ENCODE assay signal across 10 cellular contexts in genomic region chr7:117827861-117828260, GRCh38. TPM values are rescaled to one million over a fixed set of nuclear protein-coding genes. Genes with fewer than 3 reads are reported as not detected.
DNase-seq lines count a peak whose midpoint lies in the region; ATAC-seq and TF ChIP-seq lines count a peak whose summit lies in the region.
"Had no signal": no experiment of that assay in that cellular context is flagged by ENCODE, and none has a peak within 500 bp of the region (broad histone marks: within the 10 kb centered on the region; RNA-seq: fewer than 3 reads in every experiment).

No MANE protein-coding gene starts in this region.

- H3K27ac ChIP-seq in vagina = peak overlapping the region; percentile 20
- H3K27ac ChIP-seq: lower lobe of right lung had no signal

- no peaks in the 10 kb centered on the region for H3K36me3 Mint-ChIP-seq in natural killer cell treated with Interleukin-12 subunit alpha and Interleukin-12 subunit beta and Interleukin-15 and Interleukin-18, amount 100 ng/mL, for 72 hours
- H3K36me3 Mint-ChIP-seq: activated CD8-positive, alpha-beta memory T cell treated with anti-CD3 and anti-CD28 coated beads, Interleukin-2, amount 10 ng/mL, durations not matched to agents 7 days and 5 days had no signal

- intact Hi-C loops in vagina (cut with DNase I) = no loop called here

- peaks cover 35% of the 10 kb centered on the region for H3K4me1 ChIP-seq in vagina

- H3K9me3 ChIP-seq in vagina = no peaks in the 10 kb centered on the region
- H3K9me3 ChIP-seq: lower lobe of right lung had no signal

- no peak for TF ChIP-seq CTCF in vagina (IDR thresholded peaks at IDR 0.05)

- no peak overlapping the region for H3K4me3 Mint-ChIP-seq in natural killer cell treated with Interleukin-12 subunit alpha and Interleukin-12 subunit beta and Interleukin-15 and Interleukin-18, amount 100 ng/mL, for 72 hours
- H3K4me3 Mint-ChIP-seq in stimulated activated naive CD8-positive, alpha-beta T cell treated with anti-CD3 and anti-CD28 coated beads, Interleukin-15, amount 100 ng/mL, for 72 hours = no peak overlapping the region
- H3K4me3 Mint-ChIP-seq: activated CD8-positive, alpha-beta memory T cell treated with anti-CD3 and anti-CD28 coated beads, Interleukin-2, amount 10 ng/mL, durations not matched to agents 7 days and 5 days had no signal

- no peak for ATAC-seq in natural killer cell treated with Interleukin-12 subunit alpha and Interleukin-12 subunit beta and Interleukin-15 and Interleukin-18, amount 100 ng/mL, for 72 hours
- no peak for ATAC-seq in GM21390 (IDR thresholded peaks at IDR 0.05; ENCODE audit: unreplicated experiment)
- no peak for ATAC-seq in stimulated activated naive CD8-positive, alpha-beta T cell treated with anti-CD3 and anti-CD28 coated beads, Interleukin-15, amount 100 ng/mL, for 72 hours
- ATAC-seq: activated CD8-positive, alpha-beta memory T cell treated with anti-CD3 and anti-CD28 coated beads, Interleukin-2, amount 10 ng/mL, durations not matched to agents 7 days and 5 days had no signal

- no peaks in the 10 kb centered on the region for H3K27me3 ChIP-seq in vagina

- no peaks in the 10 kb centered on the region for H3K4me1 Mint-ChIP-seq in natural killer cell treated with Interleukin-12 subunit alpha and Interleukin-12 subunit beta and Interleukin-15 and Interleukin-18, amount 100 ng/mL, for 72 hours (ENCODE audit: low read depth in 2 of 2)
- H3K4me1 Mint-ChIP-seq in stimulated activated naive CD8-positive, alpha-beta T cell treated with anti-CD3 and anti-CD28 coated beads, Interleukin-15, amount 100 ng/mL, for 72 hours = no peaks in the 10 kb centered on the region
- H3K4me1 Mint-ChIP-seq: activated CD8-positive, alpha-beta memory T cell treated with anti-CD3 and anti-CD28 coated beads, Interleukin-2, amount 10 ng/mL, durations not matched to agents 7 days and 5 days had no signal

- H3K27ac Mint-ChIP-seq in natural killer cell treated with Interleukin-12 subunit alpha and Interleukin-12 subunit beta and Interleukin-15 and Interleukin-18, amount 100 ng/mL, for 72 hours = no peak overlapping the region
- H3K27ac Mint-ChIP-seq in stimulated activated naive CD8-positive, alpha-beta T cell treated with anti-CD3 and anti-CD28 coated beads, Interleukin-15, amount 100 ng/mL, for 72 hours = no peak overlapping the region
- H3K27ac Mint-ChIP-seq: activated CD8-positive, alpha-beta memory T cell treated with anti-CD3 and anti-CD28 coated beads, Interleukin-2, amount 10 ng/mL, durations not matched to agents 7 days and 5 days had no signal

- TF ChIP-seq POLR2A in vagina (IDR thresholded peaks at IDR 0.05) = no peak

- no peak overlapping the region for H3K4me3 ChIP-seq in vagina
- H3K4me3 ChIP-seq: lower lobe of right lung had no signal

- no peaks in the 10 kb centered on the region for H3K27me3 Mint-ChIP-seq in natural killer cell treated with Interleukin-12 subunit alpha and Interleukin-12 subunit beta and Interleukin-15 and Interleukin-18, amount 100 ng/mL, for 72 hours
- H3K27me3 Mint-ChIP-seq in stimulated activated naive CD8-positive, alpha-beta T cell treated with anti-CD3 and anti-CD28 coated beads, Interleukin-15, amount 100 ng/mL, for 72 hours = no peaks in the 10 kb centered on the region
- H3K27me3 Mint-ChIP-seq: activated CD8-positive, alpha-beta memory T cell treated with anti-CD3 and anti-CD28 coated beads, Interleukin-2, amount 10 ng/mL, durations not matched to agents 7 days and 5 days had no signal

- peaks cover 12% of the 10 kb centered on the region for H3K9me3 Mint-ChIP-seq in natural killer cell treated with Interleukin-12 subunit alpha and Interleukin-12 subunit beta and Interleukin-15 and Interleukin-18, amount 100 ng/mL, for 72 hours
- peaks cover 0 to 9% of the 10 kb centered on the region in 2 donors for H3K9me3 Mint-ChIP-seq in stimulated activated naive CD8-positive, alpha-beta T cell treated with anti-CD3 and anti-CD28 coated beads, Interleukin-15, amount 100 ng/mL, for 72 hours

- DNase-seq in NCI-H345 (lab: John Stamatoyannopoulos, UW) = peak; percentile 49
- DNase-seq in NCI-H345 treated with DMSO at 0.1 percent for 48 hours (lab: John Stamatoyannopoulos, UW; ENCODE audit: unreplicated experiment) = no peak
- peak; percentile 4 for DNase-seq in T1000 (lab: John Stamatoyannopoulos, UW)
- peak; percentile 76 for DNase-seq in glomerular visceral epithelial cell (ENCODE audit: extremely low spot score)
- no peak for DNase-seq in vagina (ENCODE audit: extremely low spot score in 2 of 2)
- DNase-seq in natural killer cell treated with Interleukin-12 subunit alpha and Interleukin-12 subunit beta and Interleukin-15 and Interleukin-18, amount 100 ng/mL, for 72 hours (ENCODE audit: low spot score) = no peak
- no peak for DNase-seq in stimulated activated naive CD8-positive, alpha-beta T cell treated with anti-CD3 and anti-CD28 coated beads, Interleukin-15, amount 100 ng/mL, for 72 hours
- DNase-seq: activated CD8-positive, alpha-beta memory T cell treated with anti-CD3 and anti-CD28 coated beads, Interleukin-2, amount 10 ng/mL, durations not matched to agents 7 days and 5 days; lower lobe of right lung had no signal

- H3K36me3 ChIP-seq in vagina = no peaks in the 10 kb centered on the region
- H3K36me3 ChIP-seq: lower lobe of right lung had no signal

RNA-seq across cellular contexts. Expression of gene CTTNBP2, which starts 45.4 kb away (rescaled TPM):
- 25.0 TPM for total RNA-seq in vagina
- total RNA-seq in natural killer cell treated with Interleukin-12 subunit alpha and Interleukin-12 subunit beta and Interleukin-15 and Interleukin-18, amount 100 ng/mL, for 72 hours = under 1 TPM in 1 of 2 donors, not detected in 1; 0.14 TPM
- total RNA-seq: activated CD8-positive, alpha-beta memory T cell treated with anti-CD3 and anti-CD28 coated beads, Interleukin-2, amount 10 ng/mL, durations not matched to agents 7 days and 5 days had no signal

Comparison
In these comparisons a context has a peak if more than half of its experiments do, and no peak if none do; other contexts are left out.
1. DNase-seq: peak in NCI-H345 (single experiment), T1000 (single experiment) and glomerular visceral epithelial cell (single experiment); none in NCI-H345 treated with DMSO at 0.1 percent for 48 hours (single experiment), vagina (0 of 2), natural killer cell treated with Interleukin-12 subunit alpha and Interleukin-12 subunit beta and Interleukin-15 and Interleukin-18, amount 100 ng/mL, for 72 hours (single experiment) and stimulated activated naive CD8-positive, alpha-beta T cell treated with anti-CD3 and anti-CD28 coated beads, Interleukin-15, amount 100 ng/mL, for 72 hours (0 of 2).
2. RNA of gene CTTNBP2, which starts 45.4 kb away (total RNA-seq): 25.0 TPM in vagina (single experiment); 0.14 TPM in natural killer cell treated with Interleukin-12 subunit alpha and Interleukin-12 subunit beta and Interleukin-15 and Interleukin-18, amount 100 ng/mL, for 72 hours; every median in the first group is over 10 times any median in the second.